ENCODE assay signal across 8 cellular contexts in the genomic region with DNA sequence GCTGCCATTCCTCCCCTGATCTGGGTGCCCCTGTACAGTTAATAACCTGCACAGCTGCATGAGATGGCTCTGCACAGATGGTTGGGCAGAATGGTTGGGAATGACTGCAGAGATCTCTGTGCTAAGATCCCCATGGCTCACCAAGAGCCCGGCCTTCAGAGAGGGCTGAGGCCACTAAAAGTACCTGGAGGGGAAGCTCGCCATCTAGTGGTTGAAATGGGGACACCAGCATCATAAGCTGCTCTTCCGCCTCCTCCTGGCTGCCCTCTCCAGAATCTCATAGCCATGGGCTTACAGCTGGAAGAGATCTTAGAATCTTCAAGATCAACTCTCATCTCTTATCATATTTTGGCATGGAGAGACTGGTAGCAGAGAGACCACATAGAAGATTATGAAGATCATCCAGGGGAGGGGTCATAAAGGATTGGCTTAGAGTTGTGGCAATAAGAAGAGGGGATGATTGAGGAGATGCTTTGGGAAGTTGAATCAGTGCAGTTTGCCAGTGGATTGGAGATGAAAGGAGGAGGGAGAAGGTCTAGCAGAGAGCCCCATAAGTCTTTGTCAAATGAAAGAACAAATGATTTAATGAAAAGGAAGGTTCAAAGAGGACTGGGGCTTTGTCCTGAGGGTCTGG. TPM values are rescaled to one million over a fixed set of nuclear protein-coding genes. Genes with fewer than 3 reads are reported as not detected.
DNase-seq lines count a peak whose midpoint lies in the region; ATAC-seq and TF ChIP-seq lines count a peak whose summit lies in the region.

No MANE protein-coding gene starts in this region.

- H3K36me3 ChIP-seq in BJ (ENCODE audit: control insufficient read depth, insufficient read depth, low read length), result no peaks in the 10 kb centered on the region

- H3K4me3 ChIP-seq in BJ (ENCODE audit: low read depth, low read length) (no peak overlapping the region), skeletal muscle cell (ENCODE audit: low read depth, low read length) (no peak overlapping the region)

- ATAC-seq in GM19467 (IDR thresholded peaks at IDR 0.05; ENCODE audit: unreplicated experiment), result peak; percentile 73

- CTCF ChIA-PET in BJ (lab: Yijun Ruan, JAX), result interaction anchor here (0.6 to 10.5 kb wide), 30 partner anchors 9 to 807 kb away, joined by 3 to 219 read pairs (median 6); partner anchors contain the start of genes ARHGEF12, OAF, POU2F3 and TLCD5

- H3K27me3 ChIP-seq in BJ (ENCODE audit: control insufficient read depth, insufficient read depth, low read length), result peaks cover 7% of the 10 kb centered on the region

- POLR2A ChIA-PET in BJ (lab: Charles Lee), result no interaction called here

- DNase-seq in BJ (ENCODE audit: low read depth) (no peak), NCI-H1092 treated with DMSO at 0.1 percent for 48 hours (lab: John Stamatoyannopoulos, UW) (peak; percentile 23), T-helper 1 cell (peak in 4 of 5 donors; percentile 11 to 47 (median 27)), amniotic stem cell (lab: John Stamatoyannopoulos, UW) (peak; percentile 25), hepatic stellate cell (ENCODE audit: low spot score) (peak; percentile 64), skeletal muscle cell (ENCODE audit: low read depth) (peak; percentile 29), mesenteric fat pad (ENCODE audit: low spot score) (no peak)

- peak; percentile 96 for TF ChIP-seq CTCF in BJ (IDR thresholded peaks at IDR 0.05; ENCODE audit: insufficient read depth, low read depth, low read length)

RNA-seq across cellular contexts. Expression of gene TLCD5, which starts 22.0 kb away (rescaled TPM):
- polyA plus RNA-seq in BJ (2011; rRNA removed), result 8.0 and 9.8 TPM in 2 replicates
- 2.8 and 4.7 TPM in 2 replicates for polyA minus RNA-seq in BJ (2011; rRNA and poly(A)+ RNA removed)
- total RNA-seq in mesenteric fat pad, result 2.2 TPM

RNA-seq across cellular contexts. Expression of gene ARHGEF12, which starts 33.1 kb away (rescaled TPM):
- polyA plus RNA-seq in BJ (2011; rRNA removed), result 16.9 and 31.4 TPM in 2 replicates
- 51.2 and 63.1 TPM in 2 replicates for polyA minus RNA-seq in BJ (2011; rRNA and poly(A)+ RNA removed)
- total RNA-seq in mesenteric fat pad, result 75.5 TPM

Comparison
In these comparisons a context has a peak if more than half of its experiments do, and no peak if none do; other contexts are left out.
1. DNase-seq: peak in NCI-H1092 treated with DMSO at 0.1 percent for 48 hours (single experiment), T-helper 1 cell (4 of 5), amniotic stem cell (single experiment), hepatic stellate cell (single experiment) and skeletal muscle cell (single experiment); none in BJ (single experiment) and mesenteric fat pad (single experiment).